ENCODE assay signal across 1 cellular context in genomic region chr2:144510206-144510991, GRCh38.
A peak's percentile ranks its signal among the peaks of the same experiment; 100 is the strongest.
TF ChIP-seq lines count a peak whose summit lies in the region.

No MANE protein-coding gene starts in this region.

TF ChIP-seq in GM23338, 12 proteins besides CTCF, POLR2A, EP300 and RAD21 (continued from another document):
- TF ChIP-seq REST (IDR thresholded peaks at IDR 0.05; ENCODE audit: unreplicated experiment) (no peak), NANOG (IDR thresholded peaks at IDR 0.05; ENCODE audit: borderline replicate concordance) (peak; percentile 77)
